Comparison of ENCODE assay signal across 8 cellular contexts in the genomic region with DNA sequence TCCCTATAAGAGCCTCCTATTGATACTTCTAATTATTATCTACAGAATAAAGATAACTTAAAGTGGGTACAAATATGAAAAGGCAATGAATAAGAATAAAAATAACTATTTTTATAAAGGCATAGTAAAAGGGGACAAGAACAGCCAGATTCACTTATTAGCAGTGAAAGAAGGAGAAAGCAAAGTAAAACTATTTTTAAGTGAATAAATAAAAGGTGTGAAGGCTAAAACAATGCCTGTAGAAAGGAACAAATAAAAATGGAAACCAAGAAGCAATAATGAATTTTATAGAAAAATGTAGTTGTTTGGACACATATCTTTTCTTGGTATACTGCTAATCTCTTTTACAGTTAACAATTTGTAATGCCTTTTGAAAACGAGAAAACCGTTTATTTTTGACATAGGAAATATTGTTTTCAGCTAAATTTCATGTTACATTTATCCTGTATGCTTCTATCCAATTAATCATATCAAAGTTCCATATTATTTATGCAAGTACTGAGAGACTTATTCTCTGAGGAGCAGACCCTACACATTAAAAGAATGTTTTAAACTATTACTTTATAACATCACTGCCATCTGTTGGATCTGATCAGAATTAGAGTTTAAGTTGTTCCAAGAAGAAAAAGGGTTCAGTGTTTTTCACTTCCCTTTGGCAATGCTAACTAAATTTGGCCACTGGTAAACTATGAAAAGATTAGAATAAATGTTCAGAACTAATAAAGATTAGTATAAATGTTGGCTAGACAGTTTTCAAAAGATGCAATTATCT. TPM values are rescaled to one million over a fixed set of nuclear protein-coding genes. Genes with fewer than 3 reads are reported as not detected.
DNase-seq lines count a peak whose midpoint lies in the region; ATAC-seq and TF ChIP-seq lines count a peak whose summit lies in the region.

No MANE protein-coding gene starts in this region.

- peaks cover 2% of the 10 kb centered on the region; the same call in 1 of the 2 replicates for H3F3A ChIP-seq in DOHH2 (ENCODE audit: control insufficient read depth, insufficient read depth)

- peak; percentile 30 for DNase-seq in HCEC 1CT
- DNase-seq in NCI-H69 (lab: John Stamatoyannopoulos, UW) = peak; percentile 12
- no peak for DNase-seq in endodermal cell
- no peak for DNase-seq in osteocyte (ENCODE audit: extremely low spot score, unreplicated experiment)
- no peak for DNase-seq in lower leg skin (ENCODE audit: low spot score in 2 of 2)
- DNase-seq in activated naive CD4-positive, alpha-beta T cell treated with anti-CD3 and anti-CD28 coated beads, Interleukin-2, amount 50 U/mL, for 16 hours = no peak

- H3K9me2 ChIP-seq in DOHH2 (replicated peaks; ENCODE audit: control insufficient read depth, low read length) = no peaks in the 10 kb centered on the region

- no peaks in the 10 kb centered on the region for H3K9me3 ChIP-seq in DOHH2 (ENCODE audit: control insufficient read depth, insufficient read depth, low read length)
- H3K9me3 ChIP-seq in endodermal cell (ENCODE audit: control insufficient read depth, low read length) = no peaks in the 10 kb centered on the region

- H3K36me3 Mint-ChIP-seq in endodermal cell (ENCODE audit: low read depth) (no peaks in the 10 kb centered on the region), osteocyte (ENCODE audit: unreplicated experiment) (no peaks in the 10 kb centered on the region)
- no peaks in the 10 kb centered on the region for H3K36me3 Mint-ChIP-seq in activated T-helper 17 cell treated with anti-CD3 and anti-CD28 coated beads, Interleukin-2, amount 50 U/mL, for 72 hours (ENCODE audit: low read depth)

- H3K4me1 ChIP-seq in DOHH2 (ENCODE audit: control insufficient read depth, low read length) (peaks cover 6% of the 10 kb centered on the region; the same call in 1 of the 2 replicates), endodermal cell (ENCODE audit: control insufficient read depth, insufficient read depth, low read length) (no peaks in the 10 kb centered on the region)

- H3K4me2 ChIP-seq in DOHH2 (ENCODE audit: low read length) = no peak overlapping the region

- no peak for ATAC-seq in activated T-helper 17 cell treated with anti-CD3 and anti-CD28 coated beads, Interleukin-2, amount 50 U/mL, for 72 hours (replicated peaks)

- no peaks in the 10 kb centered on the region for H3K36me3 ChIP-seq in DOHH2 (ENCODE audit: control insufficient read depth, low read length)
- H3K36me3 ChIP-seq in endodermal cell (ENCODE audit: control insufficient read depth, insufficient read depth, low read length) = no peaks in the 10 kb centered on the region

- H3K4me3 ChIP-seq in DOHH2 (ENCODE audit: low read length) = no peak overlapping the region
- H3K4me3 ChIP-seq in endodermal cell (ENCODE audit: low read length) = no peak overlapping the region
- no peak overlapping the region for H3K4me3 ChIP-seq in lower leg skin (ENCODE audit: low read depth, poor library complexity, severe bottlenecking)

- H3K79me2 ChIP-seq in DOHH2 (ENCODE audit: control insufficient read depth, low read length) = no peaks in the 10 kb centered on the region

- no peaks in the 10 kb centered on the region for H4K20me1 ChIP-seq in DOHH2 (ENCODE audit: control insufficient read depth, insufficient read depth, low read depth, low read length)

- H3K9ac ChIP-seq in endodermal cell (ENCODE audit: extremely low read depth, low read length, poor library complexity, severe bottlenecking) = no peak overlapping the region

- H3K27ac ChIP-seq in DOHH2 (ENCODE audit: low read depth, low read length) (no peak overlapping the region), endodermal cell (ENCODE audit: low read depth, low read length) (no peak overlapping the region)

- H3K4me1 Mint-ChIP-seq in endodermal cell = no peaks in the 10 kb centered on the region
- no peaks in the 10 kb centered on the region for H3K4me1 Mint-ChIP-seq in osteocyte (ENCODE audit: unreplicated experiment)
- H3K4me1 Mint-ChIP-seq in activated T-helper 17 cell treated with anti-CD3 and anti-CD28 coated beads, Interleukin-2, amount 50 U/mL, for 72 hours = no peaks in the 10 kb centered on the region

- H3K27me3 ChIP-seq in DOHH2 (ENCODE audit: control insufficient read depth, low read length) = peaks cover 36% of the 10 kb centered on the region
- peaks cover 10% of the 10 kb centered on the region for H3K27me3 ChIP-seq in endodermal cell (ENCODE audit: control insufficient read depth, insufficient read depth, low read length, poor library complexity, severe bottlenecking)

- no peak for TF ChIP-seq POLR2A in lower leg skin (IDR thresholded peaks at IDR 0.05)

- H3K4me3 Mint-ChIP-seq in endodermal cell (no peak overlapping the region), osteocyte (ENCODE audit: unreplicated experiment) (no peak overlapping the region)
- no peak overlapping the region for H3K4me3 Mint-ChIP-seq in activated T-helper 17 cell treated with anti-CD3 and anti-CD28 coated beads, Interleukin-2, amount 50 U/mL, for 72 hours

- H3K9me3 Mint-ChIP-seq in endodermal cell (no peaks in the 10 kb centered on the region), osteocyte (ENCODE audit: unreplicated experiment) (no peaks in the 10 kb centered on the region)
- no peaks in the 10 kb centered on the region for H3K9me3 Mint-ChIP-seq in activated T-helper 17 cell treated with anti-CD3 and anti-CD28 coated beads, Interleukin-2, amount 50 U/mL, for 72 hours

- H3K27ac Mint-ChIP-seq in endodermal cell = no peak overlapping the region
- no peak overlapping the region for H3K27ac Mint-ChIP-seq in osteocyte (ENCODE audit: unreplicated experiment)
- H3K27ac Mint-ChIP-seq in activated T-helper 17 cell treated with anti-CD3 and anti-CD28 coated beads, Interleukin-2, amount 50 U/mL, for 72 hours = no peak overlapping the region

- H3K27me3 Mint-ChIP-seq in endodermal cell (ENCODE audit: insufficient read depth) (peaks cover 9% of the 10 kb centered on the region), osteocyte (ENCODE audit: unreplicated experiment) (peaks cover 33% of the 10 kb centered on the region)
- H3K27me3 Mint-ChIP-seq in activated T-helper 17 cell treated with anti-CD3 and anti-CD28 coated beads, Interleukin-2, amount 50 U/mL, for 72 hours = peaks cover 9% of the 10 kb centered on the region

- intact Hi-C loops in lower leg skin (cut with DNase I; ENCODE audit: low total_unique reads) = no loop called here

- TF ChIP-seq CTCF in DOHH2 (IDR thresholded peaks at IDR 0.05; ENCODE audit: low read depth, low read length, poor library complexity, severe bottlenecking) (peak; percentile 39), endodermal cell (conservative IDR thresholded peaks at IDR 0.05) (peak; percentile 62), osteocyte (IDR thresholded peaks at IDR 0.05) (peak; percentile 64), lower leg skin (IDR thresholded peaks at IDR 0.05) (no peak)

- WGBS in endodermal cell (ENCODE audit: insufficient coverage in 1 of 2, insufficient read length in 1 of 2), 2 experiments = 82% methylated on average over 2 of the region's 2 CpGs; no CpG with 5 or more reads in 1 of the 2 experiments
- 33 to 36% methylated on average over 2 of the region's 2 CpGs for WGBS in lower leg skin, 2 donors

RNA-seq across cellular contexts. Expression of a gene that starts 59.1 kb away (rescaled TPM):
- total RNA-seq in endodermal cell (1 to 10 TPM; 2.0 to 3.0 TPM), osteocyte (not detected in 2 replicates), lower leg skin (not detected)
- polyA plus RNA-seq in endodermal cell (2013, experiment 1 of 2) = 1.4 TPM
- 2.4 TPM for polyA plus RNA-seq in endodermal cell (2013, experiment 2 of 2)
- not detected for total RNA-seq in activated T-helper 17 cell treated with anti-CD3 and anti-CD28 coated beads, Interleukin-2, amount 50 U/mL, for 72 hours

Comparison
In these comparisons a context has a peak if more than half of its experiments do, and no peak if none do; other contexts are left out.
1. CTCF ChIP-seq: peak in DOHH2 (single experiment), endodermal cell (single experiment) and osteocyte (single experiment); none in lower leg skin (0 of 3).
2. DNase-seq: peak in HCEC 1CT (single experiment) and NCI-H69 (single experiment); none in endodermal cell (single experiment), osteocyte (single experiment), lower leg skin (0 of 2) and activated naive CD4-positive, alpha-beta T cell treated with anti-CD3 and anti-CD28 coated beads, Interleukin-2, amount 50 U/mL, for 16 hours (single experiment).